In genomic region chr12:3552726-3553045, GRCh38 we compare ENCODE assay signal across 26 cellular contexts.
"Had no signal": no experiment of that assay in that cellular context is flagged by ENCODE, and none has a peak within 500 bp of the region (broad histone marks: within the 10 kb centered on the region; RNA-seq: fewer than 3 reads in every experiment).

No MANE protein-coding gene starts in this region.

- H3K27ac ChIP-seq: adrenal gland, KMS-11, SJSA1 had no signal

- H3K36me3 Mint-ChIP-seq: activated naive CD8-positive, alpha-beta T cell treated with anti-CD3 and anti-CD28 coated beads, Interleukin-2, amount 10 ng/mL, durations not matched to agents 7 days and 5 days had no signal

- H3K27ac Mint-ChIP-seq: activated CD8-positive, alpha-beta T cell treated with anti-CD3 and anti-CD28 coated beads for 36 hours; activated naive CD8-positive, alpha-beta T cell treated with anti-CD3 and anti-CD28 coated beads, Interleukin-2, amount 10 ng/mL, durations not matched to agents 7 days and 5 days; activated T-helper 17 cell treated with anti-CD3 and anti-CD28 coated beads, Interleukin-2, amount 50 U/mL, for 72 hours; T-helper 1 cell treated with Interleukin-12 subunit alpha and Interleukin-12 subunit beta and Interleukin-4 antibody, amounts not matched to agents 30 μg/mL and 1 μg/mL, for 36 hours had no signal

- H3K4me3 Mint-ChIP-seq: activated CD8-positive, alpha-beta T cell treated with anti-CD3 and anti-CD28 coated beads for 36 hours; activated naive CD8-positive, alpha-beta T cell treated with anti-CD3 and anti-CD28 coated beads, Interleukin-2, amount 10 ng/mL, durations not matched to agents 7 days and 5 days; activated T-helper 17 cell treated with anti-CD3 and anti-CD28 coated beads, Interleukin-2, amount 50 U/mL, for 72 hours; T-helper 1 cell treated with Interleukin-12 subunit alpha and Interleukin-12 subunit beta and Interleukin-4 antibody, amounts not matched to agents 30 μg/mL and 1 μg/mL, for 36 hours had no signal

- H3K9me3 Mint-ChIP-seq: activated CD8-positive, alpha-beta T cell treated with anti-CD3 and anti-CD28 coated beads for 36 hours; activated naive CD8-positive, alpha-beta T cell treated with anti-CD3 and anti-CD28 coated beads, Interleukin-2, amount 10 ng/mL, durations not matched to agents 7 days and 5 days; activated T-helper 17 cell treated with anti-CD3 and anti-CD28 coated beads, Interleukin-2, amount 50 U/mL, for 72 hours; T-helper 1 cell treated with Interleukin-12 subunit alpha and Interleukin-12 subunit beta and Interleukin-4 antibody, amounts not matched to agents 30 μg/mL and 1 μg/mL, for 36 hours had no signal

- H3K4me1 Mint-ChIP-seq: activated T-helper 17 cell treated with anti-CD3 and anti-CD28 coated beads, Interleukin-2, amount 50 U/mL, for 72 hours had no signal

- H3K4me3 ChIP-seq: adrenal gland, SJSA1 had no signal

- ATAC-seq: activated CD4-positive, CD25-positive, alpha-beta regulatory T cell treated with anti-CD3 and anti-CD28 coated beads, Interleukin-2, amount 50 U/mL, for 24 hours; activated CD8-positive, alpha-beta T cell treated with anti-CD3 and anti-CD28 coated beads for 36 hours; activated T-helper 17 cell treated with anti-CD3 and anti-CD28 coated beads, Interleukin-2, amount 50 U/mL, for 72 hours; SK-N-SH treated with all-trans-retinoic acid at 6 μM for 48 hours had no signal

- H3K9me3 ChIP-seq: adrenal gland, SJSA1 had no signal

- H3K4me1 ChIP-seq: adrenal gland, SJSA1 had no signal

- H3K36me3 ChIP-seq: adrenal gland, SJSA1 had no signal

- DNase-seq: activated CD4-positive, alpha-beta T cell treated with anti-CD3 and anti-CD28 coated beads for 4 hours; activated CD8-positive, alpha-beta T cell treated with anti-CD3 and anti-CD28 coated beads for 36 hours; activated naive CD4-positive, alpha-beta T cell treated with anti-CD3 and anti-CD28 coated beads, Interleukin-2, amount 50 U/mL, for 16 hours; activated naive CD8-positive, alpha-beta T cell treated with anti-CD3 and anti-CD28 coated beads, Interleukin-2, amount 10 ng/mL, durations not matched to agents 7 days and 5 days; activated T-cell treated with anti-CD3 and anti-CD28 coated beads for 4 hours; activated T-cell treated with anti-CD3 and anti-CD28 coated beads, Interleukin-2, amount 50 U/mL, for 48 hours; anterior cingulate cortex; caudate nucleus; MV-4-11; NCI-H1092 treated with DMSO at 0.1 percent for 48 hours; NCI-H1436; NCI-H1694 treated with DMSO at 0.1 percent for 48 hours; NCI-H2029 treated with DMSO at 0.1 percent for 48 hours; NCI-H345; NCI-H510A; NCI-H526 treated with DMSO at 0.1 percent for 48 hours; NCI-H82; RPMI8226; SHP77 had no signal
